In the genomic region with DNA sequence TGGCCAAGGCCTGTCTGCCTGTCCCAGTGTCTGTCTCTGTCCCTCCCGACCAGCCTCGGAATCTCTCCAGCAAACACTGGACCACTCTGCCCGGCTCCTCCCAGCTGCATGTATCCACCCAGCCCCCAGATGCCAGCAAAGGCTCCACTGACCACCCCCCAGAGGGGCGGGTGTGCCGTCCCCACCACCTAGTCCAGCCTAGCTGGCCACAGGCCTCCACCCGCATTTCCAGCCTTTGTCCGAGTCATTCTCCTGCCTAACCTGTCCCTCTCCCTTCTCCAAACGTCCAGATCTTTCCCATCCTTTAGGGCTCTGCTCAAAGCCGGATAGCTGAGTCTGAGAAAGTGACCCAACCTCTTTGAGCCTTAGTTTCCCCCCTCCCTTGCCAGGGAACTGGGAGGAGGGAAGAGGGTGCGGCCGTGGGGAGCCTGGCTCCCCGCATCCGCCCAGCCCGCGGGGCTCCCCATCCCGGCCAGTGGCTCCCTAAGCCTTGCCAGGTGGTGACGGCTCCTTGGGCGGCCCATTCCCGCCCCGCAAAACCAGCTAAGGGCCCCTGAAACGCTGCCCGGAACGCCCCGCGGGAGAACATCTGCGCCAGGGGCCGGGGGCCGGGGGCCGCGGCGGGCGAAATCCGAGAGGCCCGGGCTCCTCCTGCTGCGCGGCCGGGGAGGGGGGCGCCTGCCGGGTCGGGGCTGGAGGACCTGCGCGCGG, we compare ENCODE assay signal across 12 cellular contexts. TPM values are rescaled to one million over a fixed set of nuclear protein-coding genes. Genes with fewer than 3 reads are reported as not detected.
DNase-seq lines count a peak whose midpoint lies in the region; ATAC-seq and TF ChIP-seq lines count a peak whose summit lies in the region.
"Had no signal": no experiment of that assay in that cellular context is flagged by ENCODE, and none has a peak within 500 bp of the region (broad histone marks: within the 10 kb centered on the region; RNA-seq: fewer than 3 reads in every experiment).

No MANE protein-coding gene starts in this region.

- TF ChIP-seq RAD21 in IMR-90 (IDR thresholded peaks at IDR 0.05; ENCODE audit: low read length), result no peak

- no peak overlapping the region for H2BK15ac ChIP-seq in IMR-90 (ENCODE audit: low read depth, low read length)

- no peak overlapping the region for H3K4me3 ChIP-seq in CD8-positive, alpha-beta T cell (ENCODE audit: low read depth, low read length)
- H3K4me3 ChIP-seq in IMR-90 (ENCODE audit: insufficient read depth, low read depth, low read length) (no peak overlapping the region), colonic mucosa (peak overlapping the region; percentile 17), adrenal gland (no peak overlapping the region), ascending aorta (peak overlapping the region in 1 of 2 donors; percentile 43)

- H3K23ac ChIP-seq in IMR-90 (ENCODE audit: low read depth, low read length), result no peak overlapping the region

- no peaks in the 10 kb centered on the region for H3K9me3 Mint-ChIP-seq in CD8-positive, alpha-beta T cell
- no peaks in the 10 kb centered on the region for H3K9me3 Mint-ChIP-seq in nephron
- H3K9me3 Mint-ChIP-seq: activated CD8-positive, alpha-beta T cell treated with anti-CD3 and anti-CD28 coated beads for 36 hours; stimulated activated naive CD8-positive, alpha-beta T cell treated with anti-CD3 and anti-CD28 coated beads, Interleukin-15, Interleukin-2, amounts not matched to agents 100 ng/mL and 50 ng/mL, for 24 hours had no signal

- no peak overlapping the region for H3K56ac ChIP-seq in IMR-90 (ENCODE audit: extremely low read depth, insufficient read depth, low read length)

- H3K4me2 ChIP-seq in IMR-90 (ENCODE audit: low read depth, low read length), result no peak overlapping the region

- peaks cover 35% of the 10 kb centered on the region for H3K27me3 Mint-ChIP-seq in CD8-positive, alpha-beta T cell (ENCODE audit: low read depth)
- H3K27me3 Mint-ChIP-seq in nephron (ENCODE audit: low read depth), result peaks cover 26% of the 10 kb centered on the region

- H3K27ac ChIP-seq in CD8-positive, alpha-beta T cell (ENCODE audit: low read depth, low read length), result no peak overlapping the region
- H3K27ac ChIP-seq in IMR-90 (ENCODE audit: insufficient read depth, low read length) (no peak overlapping the region), colonic mucosa (no peak overlapping the region), adrenal gland (no peak overlapping the region), ascending aorta (no peak overlapping the region)

- H3K4me1 Mint-ChIP-seq in CD8-positive, alpha-beta T cell (ENCODE audit: low read depth), result peaks cover 4% of the 10 kb centered on the region
- peaks cover 41% of the 10 kb centered on the region for H3K4me1 Mint-ChIP-seq in nephron

- dilution Hi-C loops in IMR-90 (cut with HindIII; ENCODE audit: low sequenced_read_pairs, unreplicated experiment), result no loop called here

- no peak overlapping the region for H2BK5ac ChIP-seq in IMR-90 (ENCODE audit: low read depth, low read length, poor library complexity, severe bottlenecking)

- H3K18ac ChIP-seq in IMR-90 (ENCODE audit: low read depth, low read length), result no peak overlapping the region

- no peaks in the 10 kb centered on the region for H3K36me3 ChIP-seq in CD8-positive, alpha-beta T cell (ENCODE audit: insufficient read depth, low read length)
- H3K36me3 ChIP-seq in IMR-90 (ENCODE audit: control insufficient read depth, insufficient read depth, low read length) (no peaks in the 10 kb centered on the region), colonic mucosa (no peaks in the 10 kb centered on the region), adrenal gland (replicated peaks in 1 of 2) (no peaks in the 10 kb centered on the region), ascending aorta (no peaks in the 10 kb centered on the region)

- no TSS peak for BruUV-seq in IMR-90 (replicated peaks; lab: Mats Ljungman, UMichigan)

- no peak overlapping the region for H3K14ac ChIP-seq in IMR-90 (replicated peaks; ENCODE audit: low read depth, low read length)

- H3K36me3 Mint-ChIP-seq in CD8-positive, alpha-beta T cell, result no peaks in the 10 kb centered on the region
- H3K36me3 Mint-ChIP-seq in nephron (ENCODE audit: low read depth), result no peaks in the 10 kb centered on the region

- H2AK9ac ChIP-seq in IMR-90 (replicated peaks; ENCODE audit: low read depth, low read length, poor library complexity), result peak overlapping the region; percentile 72

- POLR2A ChIA-PET in CD8-positive, alpha-beta T cell (lab: Charles Lee), result interaction anchor here (0.6 to 0.8 kb wide), 2 partner anchors 15 to 21 kb away, joined by 3 read pairs; no protein-coding TSS in a partner anchor
- POLR2A ChIA-PET in IMR-90 (lab: Charles Lee; ENCODE audit: unreplicated experiment) (no interaction called here), GM10248 (lab: Yijun Ruan, JAX) (no interaction called here)

- H3K4me3 Mint-ChIP-seq in CD8-positive, alpha-beta T cell, result no peak overlapping the region
- H3K4me3 Mint-ChIP-seq in nephron, result peak overlapping the region; percentile 6 to 37 (median 24)
- H3K4me3 Mint-ChIP-seq: activated CD8-positive, alpha-beta T cell treated with anti-CD3 and anti-CD28 coated beads for 36 hours; stimulated activated naive CD8-positive, alpha-beta T cell treated with anti-CD3 and anti-CD28 coated beads, Interleukin-15, Interleukin-2, amounts not matched to agents 100 ng/mL and 50 ng/mL, for 24 hours had no signal

- no peak overlapping the region for H2BK20ac ChIP-seq in IMR-90 (ENCODE audit: low read depth, low read length)

- in situ Hi-C loops in IMR-90 (cut with MboI; ENCODE audit: low sequenced_read_pairs), result no loop called here

- no peak overlapping the region for H3K4ac ChIP-seq in IMR-90 (ENCODE audit: low read depth, low read length)

- H4K20me1 ChIP-seq in IMR-90 (ENCODE audit: insufficient read depth, low read length), result no peaks in the 10 kb centered on the region

- H3K4me1 ChIP-seq in CD8-positive, alpha-beta T cell (ENCODE audit: insufficient read depth, low read length), result peaks cover 5% of the 10 kb centered on the region
- peaks cover 10% of the 10 kb centered on the region; the same call in 1 of the 2 replicates for H3K4me1 ChIP-seq in IMR-90 (ENCODE audit: control insufficient read depth, insufficient read depth, low read length)
- no peaks in the 10 kb centered on the region for H3K4me1 ChIP-seq in colonic mucosa
- no peaks in the 10 kb centered on the region for H3K4me1 ChIP-seq in adrenal gland (replicated peaks in 1 of 2)
- H3K4me1 ChIP-seq in ascending aorta, result no peaks in the 10 kb centered on the region

- peaks cover 15% of the 10 kb centered on the region for H3K27me3 ChIP-seq in CD8-positive, alpha-beta T cell (ENCODE audit: insufficient read depth, low read length)
- H3K27me3 ChIP-seq in IMR-90 (ENCODE audit: control insufficient read depth, insufficient read depth, low read length) (peaks cover 18% of the 10 kb centered on the region), colonic mucosa (no peaks in the 10 kb centered on the region), adrenal gland (peaks cover 20% of the 10 kb centered on the region), ascending aorta (peaks cover 20% of the 10 kb centered on the region)

- no peaks in the 10 kb centered on the region for H3K9me3 ChIP-seq in CD8-positive, alpha-beta T cell (ENCODE audit: low read length)
- H3K9me3 ChIP-seq in IMR-90 (ENCODE audit: control insufficient read depth, insufficient read depth, low read length) (0 out of 2 replicates have a peak, but pooled peaks cover 2% of the 10 kb centered on the region), colonic mucosa (no peaks in the 10 kb centered on the region), adrenal gland (replicated peaks in 1 of 3) (no peaks in the 10 kb centered on the region), ascending aorta (no peaks in the 10 kb centered on the region)

- H3K27ac Mint-ChIP-seq in CD8-positive, alpha-beta T cell, result no peak overlapping the region
- peak overlapping the region; percentile 59 to 91 (median 91) for H3K27ac Mint-ChIP-seq in nephron
- H3K27ac Mint-ChIP-seq: activated CD8-positive, alpha-beta T cell treated with anti-CD3 and anti-CD28 coated beads for 36 hours; stimulated activated naive CD8-positive, alpha-beta T cell treated with anti-CD3 and anti-CD28 coated beads, Interleukin-15, Interleukin-2, amounts not matched to agents 100 ng/mL and 50 ng/mL, for 24 hours had no signal

- intact Hi-C loops in CD8-positive, alpha-beta T cell (cut with DNase I, micrococcal nuclease), result no loop called here
- intact Hi-C loops in IMR-90 (cut with micrococcal nuclease) (no loop called here), colonic mucosa (cut with DNase I) (no loop called here), adrenal gland (cut with DNase I) (no loop called here), ascending aorta (cut with DNase I) (no loop called here)

- no peaks in the 10 kb centered on the region; the same call in 1 of the 2 replicates for H3K9me1 ChIP-seq in IMR-90 (ENCODE audit: insufficient read depth, low read length)

- CTCF ChIA-PET in CD8-positive, alpha-beta T cell (lab: Charles Lee), result interaction anchor here (2.0 kb wide), 1 partner anchor 20 kb away, joined by 8 read pairs; no protein-coding TSS in a partner anchor
- CTCF ChIA-PET in IMR-90 (lab: Yijun Ruan, JAX), result no interaction called here
- CTCF ChIA-PET in GM10248 (lab: Yijun Ruan, JAX), result no interaction called here

- no peak overlapping the region for H4K5ac ChIP-seq in IMR-90 (ENCODE audit: low read depth, low read length)

- H2AFZ ChIP-seq in IMR-90 (replicated peaks; ENCODE audit: low read length, poor library complexity), result no peak overlapping the region

- no peak for DNase-seq in CD8-positive, alpha-beta T cell
- DNase-seq in IMR-90 (no peak), colonic mucosa (no peak), adrenal gland (no peak), ascending aorta (ENCODE audit: low spot score in 2 of 2) (no peak), GM10248 (ENCODE audit: extremely low spot score) (no peak), OCI-M2 (lab: John Stamatoyannopoulos, UW; ENCODE audit: unreplicated experiment) (no peak)
- DNase-seq: amniotic stem cell, SHP77 had no signal

- no peak overlapping the region for H4K8ac ChIP-seq in IMR-90 (ENCODE audit: low read depth in 2 of 2, low read length in 2 of 2)

- H2AK5ac ChIP-seq in IMR-90 (ENCODE audit: low read depth, low read length), result no peak overlapping the region

- WGBS in IMR-90 (ENCODE audit: extremely low coverage in 2 of 2, insufficient read length in 1 of 2), 2 experiments, result 23% methylated on average over 13 of the region's 43 CpGs; no CpG with 5 or more reads in 1 of the 2 experiments
- 28 to 69% (median 32%) methylated on average over 11 to 43 of the region's 43 CpGs for WGBS in adrenal gland, 4 donors

- no peak overlapping the region for H4K91ac ChIP-seq in IMR-90 (ENCODE audit: insufficient read depth, low read depth, low read length)

- H3K9ac ChIP-seq in IMR-90 (ENCODE audit: low read depth, low read length), result no peak overlapping the region
- H3K9ac ChIP-seq in colonic mucosa (ENCODE audit: low read depth in 2 of 2, low read length in 2 of 2), result peak overlapping the region in 1 of 2 donors; percentile 34

- TF ChIP-seq CTCF in CD8-positive, alpha-beta T cell (IDR thresholded peaks at IDR 0.05), result no peak
- TF ChIP-seq CTCF in IMR-90 (conservative IDR thresholded peaks at IDR 0.05; ENCODE audit: low read depth, low read length), result no peak
- TF ChIP-seq CTCF in colonic mucosa (IDR thresholded peaks at IDR 0.05), result no peak
- no peak for TF ChIP-seq CTCF in nephron (IDR thresholded peaks at IDR 0.05; ENCODE audit: unreplicated experiment in 3 of 3)
- TF ChIP-seq CTCF in adrenal gland (IDR thresholded peaks at IDR 0.05), result no peak
- TF ChIP-seq CTCF in ascending aorta (IDR thresholded peaks at IDR 0.05), result no peak
- no peak for TF ChIP-seq CTCF in GM10248 (IDR thresholded peaks at IDR 0.05; ENCODE audit: control extremely low read depth, extremely low read depth, low read depth, missing control alignments)

- ATAC-seq in CD8-positive, alpha-beta T cell, result peak; percentile 31
- ATAC-seq in IMR-90 (ENCODE audit: low read depth), result no peak

- H2BK120ac ChIP-seq in IMR-90 (ENCODE audit: low read depth, low read length), result no peak overlapping the region

- TF ChIP-seq POLR2A in IMR-90 (IDR thresholded peaks at IDR 0.05; ENCODE audit: low read depth, low read length), result no peak
- no peak for TF ChIP-seq POLR2A in adrenal gland (IDR thresholded peaks at IDR 0.05)

- no peaks in the 10 kb centered on the region for H3K79me1 ChIP-seq in IMR-90 (ENCODE audit: low read depth in 1 of 2, low read length in 2 of 2)

RNA-seq across cellular contexts. Expression of gene ANKRD9, which starts 34.6 kb away (rescaled TPM):
- 1 to 10 TPM; 4.7 to 5.0 TPM for total RNA-seq in CD8-positive, alpha-beta T cell
- total RNA-seq in IMR-90 (2012; rRNA removed) (3.9 and 5.3 TPM in 2 replicates), colonic mucosa (100 to 1,000 TPM; 107 to 115 TPM), adrenal gland (100 to 1,000 TPM in 1 of 8 donors, 10 to 100 TPM in 7; 21.4 to 105 (median 50.8) TPM), ascending aorta (118 TPM)
- polyA plus RNA-seq in IMR-90 (2012; rRNA removed) (15.7 and 25.8 TPM in 2 replicates), adrenal gland (10 to 100 TPM in 2 of 3 donors, 1 to 10 TPM in 1; 2.6 to 35.2 (median 19.5) TPM)
- 10.3 and 41.0 TPM in 2 replicates for polyA plus RNA-seq in IMR-90 (2012; cell fraction: cytosol; rRNA removed)
- 48.7 and 143 TPM in 2 replicates for polyA plus RNA-seq in IMR-90 (2012; cell fraction: nucleus; rRNA removed; ENCODE audit: low replicate concordance)

RNA-seq across cellular contexts. Expression of gene RCOR1, which starts 48.3 kb away (rescaled TPM):
- 10 to 100 TPM; 31.7 to 34.4 TPM for total RNA-seq in CD8-positive, alpha-beta T cell
- total RNA-seq in IMR-90 (2012; rRNA removed) (9.0 and 11.4 TPM in 2 replicates), colonic mucosa (10 to 100 TPM; 30.0 to 43.2 TPM), adrenal gland (10 to 100 TPM in 6 of 8 donors, 1 to 10 TPM in 2; 8.0 to 17.7 (median 12.6) TPM), ascending aorta (4.7 TPM)
- polyA plus RNA-seq in IMR-90 (2012; rRNA removed) (8.8 and 11.2 TPM in 2 replicates), adrenal gland (10 to 100 TPM in 1 of 3 donors, 1 to 10 TPM in 2; 3.8 to 11.6 (median 4.4) TPM)
- 4.6 and 5.3 TPM in 2 replicates for polyA plus RNA-seq in IMR-90 (2012; cell fraction: cytosol; rRNA removed)
- polyA plus RNA-seq in IMR-90 (2012; cell fraction: nucleus; rRNA removed; ENCODE audit: low replicate concordance), result 5.2 and 18.9 TPM in 2 replicates
